In genomic region chr5:174606646-174607045, GRCh38 we compare ENCODE assay signal across 19 cellular contexts.
DNase-seq lines count a peak whose midpoint lies in the region; ATAC-seq, FAIRE-seq and TF ChIP-seq lines count a peak whose summit lies in the region.
"Had no signal": no experiment of that assay in that cellular context is flagged by ENCODE, and none has a peak within 500 bp of the region (broad histone marks: within the 10 kb centered on the region; RNA-seq: fewer than 3 reads in every experiment).

No MANE protein-coding gene starts in this region.

- WGBS in K562 (ENCODE audit: insufficient coverage, low coverage, missing lambda C conversion rate): 0% methylated on average over 3 of the region's 4 CpGs
- 65 to 74% methylated on average over 4 of the region's 4 CpGs for WGBS in mesodermal cell (ENCODE audit: insufficient coverage in 2 of 2), 2 experiments

- peak overlapping the region; percentile 47 for H3K27ac Mint-ChIP-seq in Calu3 (ENCODE audit: unreplicated experiment)
- H3K27ac Mint-ChIP-seq: CD14-positive monocyte, H9 had no signal

- H3K4me1 ChIP-seq in K562 (replicated peaks in 1 of 2; ENCODE audit: control insufficient read depth in 2 of 2, insufficient read depth in 2 of 2, low read length in 2 of 2) (no peaks in the 10 kb centered on the region; a peak in 1 of 5 replicates), mesodermal cell (ENCODE audit: control insufficient read depth, insufficient read depth, low read length, poor library complexity, severe bottlenecking) (peaks cover 5% of the 10 kb centered on the region), OCI-LY7 (ENCODE audit: insufficient read depth, low read length, poor library complexity, severe bottlenecking) (no peaks in the 10 kb centered on the region)

- H3K36me3 ChIP-seq in K562 (ENCODE audit: control insufficient read depth, insufficient read depth, low read length) (no peaks in the 10 kb centered on the region), mesodermal cell (ENCODE audit: control insufficient read depth, insufficient read depth, low read length) (no peaks in the 10 kb centered on the region), OCI-LY7 (ENCODE audit: insufficient read depth, low read length) (no peaks in the 10 kb centered on the region)

- H3K4me3 ChIP-seq in K562 (no peak overlapping the region), mesodermal cell (ENCODE audit: extremely low read depth, insufficient read depth, low read length, poor library complexity, severe bottlenecking) (no peak overlapping the region), OCI-LY7 (ENCODE audit: low read depth, low read length, poor library complexity, severe bottlenecking) (no peak overlapping the region)
- H3K4me3 ChIP-seq: SK-N-MC had no signal

- intact Hi-C loops in Calu3 (cut with micrococcal nuclease; ENCODE audit: unreplicated experiment) (loop anchor here (10.0 kb wide), 1 partner anchor 282 kb away; no protein-coding TSS in a partner anchor), K562 (cut with micrococcal nuclease) (no loop called here), OCI-LY7 (cut with micrococcal nuclease; ENCODE audit: unreplicated experiment) (no loop called here)

- peaks cover 14 to 43% of the 10 kb centered on the region in 2 experiments; a peak in 4 of 5 replicates for H3K27me3 ChIP-seq in K562 (ENCODE audit: control insufficient read depth in 2 of 2, insufficient read depth in 2 of 2, low read length in 2 of 2)

- no peak overlapping the region for H3K4me2 ChIP-seq in K562 (ENCODE audit: insufficient read depth, low read length)
- no peak overlapping the region for H3K4me2 ChIP-seq in OCI-LY7 (ENCODE audit: low read length)

- CTCF ChIA-PET in Calu3 (lab: Charles Lee): interaction anchor here (1.2 to 1.4 kb wide), 2 partner anchors 10 to 54 kb away, joined by 3 to 4 read pairs; no protein-coding TSS in a partner anchor
- CTCF ChIA-PET in K562 (lab: Yijun Ruan, JAX; ENCODE audit: low intra/inter-chr PET ratio): no interaction called here
- CTCF ChIA-PET in OCI-LY7 (lab: Charles Lee; ENCODE audit: unreplicated experiment): interaction anchor here (0.5 kb wide), 1 partner anchor 10 kb away, joined by 3 read pairs; no protein-coding TSS in a partner anchor

- TF ChIP-seq CTCF in Calu3 (IDR thresholded peaks at IDR 0.05; ENCODE audit: unreplicated experiment) (no peak), K562 (IDR thresholded peaks at IDR 0.05 in 2 of 3, conservative IDR thresholded peaks at IDR 0.05 in 1 of 3; ENCODE audit: insufficient read depth in 2 of 3, low read depth in 1 of 3, low read length in 3 of 3) (no peak), OCI-LY7 (conservative IDR thresholded peaks at IDR 0.05; ENCODE audit: low read length) (no peak)

- H3K27me3 Mint-ChIP-seq in Calu3 (ENCODE audit: unreplicated experiment): no peaks in the 10 kb centered on the region

- no peak for TF ChIP-seq EP300 in K562 (IDR thresholded peaks at IDR 0.05; ENCODE audit: low read length)

- no peak for ATAC-seq in K562
- ATAC-seq in HG03571 (IDR thresholded peaks at IDR 0.05; ENCODE audit: unreplicated experiment): no peak
- ATAC-seq: Right ventricle myocardium inferior had no signal

- POLR2A ChIA-PET in K562 (lab: Yijun Ruan, JAX): no interaction called here
- POLR2A ChIA-PET in OCI-LY7 (lab: Charles Lee): no interaction called here

- no peaks in the 10 kb centered on the region for H4K20me1 ChIP-seq in K562 (replicated peaks; ENCODE audit: control insufficient read depth, insufficient read depth, low read length)
- no peaks in the 10 kb centered on the region for H4K20me1 ChIP-seq in OCI-LY7 (ENCODE audit: insufficient read depth, low read length)

- H3K79me2 ChIP-seq in K562 (ENCODE audit: control insufficient read depth, insufficient read depth, low read length) (no peaks in the 10 kb centered on the region), OCI-LY7 (ENCODE audit: insufficient read depth, low read depth, low read length) (no peaks in the 10 kb centered on the region)

- no peaks in the 10 kb centered on the region for H3K9me2 ChIP-seq in OCI-LY7 (ENCODE audit: insufficient read depth, low read length)

- no peak for TF ChIP-seq POLR2A in K562 (conservative IDR thresholded peaks at IDR 0.05)

- no peak overlapping the region for H3K9ac ChIP-seq in K562 (ENCODE audit: insufficient read depth in 1 of 2, low read depth in 2 of 2, low read length in 2 of 2)

- in situ Hi-C loops in K562 (cut with MboI): no loop called here

- H2AFZ ChIP-seq in K562 (ENCODE audit: low read depth, low read length) (no peak overlapping the region), OCI-LY7 (ENCODE audit: low read length) (no peak overlapping the region)

- no peaks in the 10 kb centered on the region for H3K9me1 ChIP-seq in K562 (ENCODE audit: control insufficient read depth, insufficient read depth, low read length)

- no peaks in the 10 kb centered on the region for H3K9me3 ChIP-seq in K562 (replicated peaks; ENCODE audit: control insufficient read depth, insufficient read depth, low read depth, low read length)
- no peaks in the 10 kb centered on the region for H3K9me3 ChIP-seq in mesodermal cell (ENCODE audit: control insufficient read depth, low read length)
- H3K9me3 ChIP-seq in OCI-LY7 (ENCODE audit: low read length): no peaks in the 10 kb centered on the region

- no peak overlapping the region for H3K27ac ChIP-seq in K562 (ENCODE audit: extremely low read depth, low read depth, low read length)
- peak overlapping the region; percentile 43 for H3K27ac ChIP-seq in mesodermal cell (ENCODE audit: low read depth, low read length, severe bottlenecking)
- H3K27ac ChIP-seq in OCI-LY7 (ENCODE audit: low read depth, low read length, poor library complexity, severe bottlenecking): no peak overlapping the region
- H3K27ac ChIP-seq: SK-N-MC had no signal

- DNase-seq in Calu3 (no peak), K562 (ENCODE audit: extremely low read depth in 1 of 4, low spot score in 3 of 4) (no peak), renal cortical epithelial cell (ENCODE audit: low read depth) (peak; percentile 39), NCI-H446 (lab: John Stamatoyannopoulos, UW) (no peak), germinal center (ENCODE audit: low spot score) (no peak), OCI-LY7 (ENCODE audit: low spot score) (no peak)
- DNase-seq: COR-L47, H9, KBM-7, NCI-H1436 treated with DMSO at 0.1 percent for 48 hours, NCI-H2029 treated with DMSO at 0.1 percent for 48 hours, NCI-H2171 treated with DMSO at 0.1 percent for 48 hours, NCI-H510A, NCI-H774 had no signal

- TF ChIP-seq RAD21 in K562 (CRISPR knock-in tag; conservative IDR thresholded peaks at IDR 0.05 in 1 of 2, IDR thresholded peaks at IDR 0.05 in 1 of 2): no peak

- BruUV-seq in Calu3 (replicated peaks; lab: Mats Ljungman, UMichigan) (no TSS peak), K562 (replicated peaks; lab: Mats Ljungman, UMichigan) (no TSS peak), OCI-LY7 (replicated peaks; lab: Mats Ljungman, UMichigan) (no TSS peak)

- no peak for FAIRE-seq in K562 (lab: Jason Lieb, UNC)

- peaks cover 21% of the 10 kb centered on the region for H3K36me3 Mint-ChIP-seq in Calu3 (ENCODE audit: insufficient read depth, unreplicated experiment)
- H3K36me3 Mint-ChIP-seq: CD14-positive monocyte had no signal

- no peaks in the 10 kb centered on the region for H3K9me3 Mint-ChIP-seq in Calu3 (ENCODE audit: low read depth, unreplicated experiment)

- H3K4me3 Mint-ChIP-seq in Calu3 (ENCODE audit: low read depth, unreplicated experiment): no peak overlapping the region
- H3K4me3 Mint-ChIP-seq: CD14-positive monocyte, H9 had no signal

- H3K4me1 Mint-ChIP-seq in Calu3 (ENCODE audit: low read depth, unreplicated experiment): peaks cover 27% of the 10 kb centered on the region

TF ChIP-seq in K562, 482 proteins besides CTCF, POLR2A, EP300 and RAD21 (continues in another document):
- TF ChIP-seq RBM25 (IDR thresholded peaks at IDR 0.05; ENCODE audit: low read depth, low read length, severe bottlenecking): peak; percentile 7
- no peak for TF ChIP-seq TCF7 (IDR thresholded peaks at IDR 0.05; ENCODE audit: borderline replicate concordance)
- no peak for TF ChIP-seq ZNF830 (CRISPR knock-in tag; IDR thresholded peaks at IDR 0.05)
- TF ChIP-seq LARP7 (IDR thresholded peaks at IDR 0.05): no peak
- no peak for TF ChIP-seq EP400 (IDR thresholded peaks at IDR 0.05)
- TF ChIP-seq PREB (CRISPR knock-in tag; IDR thresholded peaks at IDR 0.05): no peak
- TF ChIP-seq ZNF518B (CRISPR knock-in tag; IDR thresholded peaks at IDR 0.05): no peak
- peak; percentile 70 for TF ChIP-seq ZFP36 (IDR thresholded peaks at IDR 0.05; ENCODE audit: low read depth, low read length, partially characterized antibody)
- TF ChIP-seq SLC30A9 (CRISPR knock-in tag; IDR thresholded peaks at IDR 0.05): no peak
